In the genomic region with DNA sequence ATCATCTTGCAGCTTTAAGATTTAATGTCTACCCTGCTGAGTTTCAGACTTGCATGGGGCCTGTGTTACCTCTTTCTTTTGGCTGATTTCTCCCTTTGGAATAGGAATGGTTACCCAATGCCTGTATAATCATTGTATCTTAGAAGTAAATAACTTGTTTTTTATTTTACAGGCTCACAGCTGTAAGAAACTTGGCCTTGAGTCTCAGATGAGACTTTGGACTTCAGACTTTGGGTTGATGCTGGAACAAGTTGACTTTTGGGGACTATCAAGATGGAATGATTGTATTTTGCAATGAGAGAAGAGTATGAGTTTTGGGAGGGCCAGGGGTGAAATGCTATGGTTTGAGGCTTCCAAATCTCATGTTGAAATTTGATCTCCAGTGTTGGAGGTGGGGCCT, we compare ENCODE assay signal across 25 cellular contexts. TPM values are rescaled to one million over a fixed set of nuclear protein-coding genes. Genes with fewer than 3 reads are reported as not detected.
"Had no signal": no experiment of that assay in that cellular context is flagged by ENCODE, and none has a peak within 500 bp of the region (broad histone marks: within the 10 kb centered on the region; RNA-seq: fewer than 3 reads in every experiment).

No MANE protein-coding gene starts in this region.

- H3K4me1 Mint-ChIP-seq: immature natural killer cell, mesothelial cell of epicardium had no signal

- H2AFZ ChIP-seq: hepatocyte had no signal

- H3K4me3 ChIP-seq: coronary artery, dorsolateral prefrontal cortex, esophagus muscularis mucosa, gastroesophageal sphincter, heart left ventricle, hepatocyte, left ventricle myocardium inferior, lower lobe of right lung, mucosa of descending colon had no signal

- H3K9me3 ChIP-seq: esophagus muscularis mucosa, gastroesophageal sphincter, heart left ventricle, left ventricle myocardium inferior, lower lobe of right lung, mucosa of descending colon had no signal

- H3K9me3 Mint-ChIP-seq: immature natural killer cell had no signal

- DNase-seq: dermis blood vessel endothelial cell; dorsolateral prefrontal cortex; effector CD4-positive, alpha-beta T cell; effector memory CD4-positive, alpha-beta T cell; foreskin keratinocyte; heart left ventricle; hypothalamus; immature natural killer cell; islet precursor cell; kidney; kidney glomerular epithelial cell; left colon; left ventricle myocardium inferior; lower lobe of right lung; mesenchymal stem cell; mucosa of descending colon had no signal

- H3K27ac Mint-ChIP-seq: immature natural killer cell, mesothelial cell of epicardium had no signal

- H3K4me1 ChIP-seq: foreskin keratinocyte, heart left ventricle, left ventricle myocardium inferior, lower lobe of right lung had no signal

- H3K36me3 ChIP-seq: esophagus muscularis mucosa, gastroesophageal sphincter, heart left ventricle, left ventricle myocardium inferior, lower lobe of right lung had no signal

- FAIRE-seq: colon, endothelial cell of umbilical vein, frontal cortex, kidney had no signal

- H3K79me2 ChIP-seq: hepatocyte had no signal

- H3K4me2 ChIP-seq: hepatocyte had no signal

- H3K27ac ChIP-seq: coronary artery, dorsolateral prefrontal cortex, esophagus muscularis mucosa, foreskin keratinocyte, gastroesophageal sphincter, heart left ventricle, hepatocyte, left ventricle myocardium inferior, lower lobe of right lung had no signal

- ATAC-seq: foreskin keratinocyte, gastroesophageal sphincter, heart left ventricle, left colon, left lobe of liver, lower lobe of right lung, mucosa of descending colon had no signal

- H3K4me3 Mint-ChIP-seq: immature natural killer cell, mesothelial cell of epicardium had no signal

- H3K27me3 ChIP-seq: dorsolateral prefrontal cortex, esophagus muscularis mucosa, gastroesophageal sphincter, heart left ventricle, hepatocyte had no signal

- H3K36me3 Mint-ChIP-seq: immature natural killer cell, mesothelial cell of epicardium had no signal

RNA-seq across cellular contexts. Expression of a gene that starts 34.9 kb away (rescaled TPM):
- polyA plus RNA-seq: immature natural killer cell had no signal
